In genomic region chr3:78995087-78995486, GRCh38 we compare ENCODE assay signal across 2 cellular contexts.
TF ChIP-seq lines count a peak whose summit lies in the region.

No MANE protein-coding gene starts in this region.

TF ChIP-seq in HepG2, 621 proteins besides CTCF, POLR2A, EP300 and RAD21:
- TF ChIP-seq ZBTB38 (CRISPR knock-in tag; IDR thresholded peaks at IDR 0.05) (peak; percentile 51; the same call in 1 of the 2 replicates), MTERF4 (CRISPR knock-in tag; IDR thresholded peaks at IDR 0.05) (0 out of 2 replicates have a peak, but pooled peaks have one; percentile 47), RBM22 (optimal IDR thresholded peaks at IDR 0.05; ENCODE audit: low read length) (peak; percentile 56), ZNF260 (CRISPR knock-in tag; IDR thresholded peaks at IDR 0.05; ENCODE audit: borderline replicate concordance, low read depth) (no peak)

TF ChIP-seq in H1, 55 proteins besides CTCF, POLR2A, EP300 and RAD21:
- no peak for TF ChIP-seq CTBP2 (IDR thresholded peaks at IDR 0.05; ENCODE audit: borderline replicate concordance, insufficient read depth, insufficient read length, low read length)
- no peak for TF ChIP-seq CHD2 (IDR thresholded peaks at IDR 0.05; ENCODE audit: low read length)
- TF ChIP-seq FOSL1 (IDR thresholded peaks at IDR 0.05; ENCODE audit: insufficient read depth, low read depth, low read length) = no peak
- TF ChIP-seq SAP30 (IDR thresholded peaks at IDR 0.05; ENCODE audit: insufficient read depth, insufficient replicate concordance, low read length) = no peak
- TF ChIP-seq TEAD4 (IDR thresholded peaks at IDR 0.05; ENCODE audit: low read depth, low read length) = no peak
- TF ChIP-seq RBBP5 (IDR thresholded peaks at IDR 0.05; ENCODE audit: borderline replicate concordance, low read depth, low read length) = no peak
- no peak for TF ChIP-seq SRF (IDR thresholded peaks at IDR 0.05; ENCODE audit: low read depth, low read length)
- TF ChIP-seq BACH1 (IDR thresholded peaks at IDR 0.05; ENCODE audit: low read length) = no peak
- no peak for TF ChIP-seq ATF3 (IDR thresholded peaks at IDR 0.05; ENCODE audit: insufficient read depth, low read depth, low read length)
- TF ChIP-seq RNF2 (IDR thresholded peaks at IDR 0.05; ENCODE audit: borderline replicate concordance, low read depth, low read length, missing control alignments, poor library complexity, severe bottlenecking) = no peak
- TF ChIP-seq POLR2AphosphoS5 (IDR thresholded peaks at IDR 0.05; ENCODE audit: low read depth, low read length) = no peak
- TF ChIP-seq NRF1 (IDR thresholded peaks at IDR 0.05; ENCODE audit: low read depth, low read length) = no peak
- TF ChIP-seq CEBPB (IDR thresholded peaks at IDR 0.05; ENCODE audit: low read depth, low read length) = no peak
- no peak for TF ChIP-seq NANOG (IDR thresholded peaks at IDR 0.05; ENCODE audit: insufficient read depth, low read depth, low read length, poor library complexity, severe bottlenecking)
- no peak for TF ChIP-seq PHF8 (conservative IDR thresholded peaks at IDR 0.05; ENCODE audit: low read depth, low read length)
